8 cellular contexts compared by ENCODE assay signal in the genomic region with DNA sequence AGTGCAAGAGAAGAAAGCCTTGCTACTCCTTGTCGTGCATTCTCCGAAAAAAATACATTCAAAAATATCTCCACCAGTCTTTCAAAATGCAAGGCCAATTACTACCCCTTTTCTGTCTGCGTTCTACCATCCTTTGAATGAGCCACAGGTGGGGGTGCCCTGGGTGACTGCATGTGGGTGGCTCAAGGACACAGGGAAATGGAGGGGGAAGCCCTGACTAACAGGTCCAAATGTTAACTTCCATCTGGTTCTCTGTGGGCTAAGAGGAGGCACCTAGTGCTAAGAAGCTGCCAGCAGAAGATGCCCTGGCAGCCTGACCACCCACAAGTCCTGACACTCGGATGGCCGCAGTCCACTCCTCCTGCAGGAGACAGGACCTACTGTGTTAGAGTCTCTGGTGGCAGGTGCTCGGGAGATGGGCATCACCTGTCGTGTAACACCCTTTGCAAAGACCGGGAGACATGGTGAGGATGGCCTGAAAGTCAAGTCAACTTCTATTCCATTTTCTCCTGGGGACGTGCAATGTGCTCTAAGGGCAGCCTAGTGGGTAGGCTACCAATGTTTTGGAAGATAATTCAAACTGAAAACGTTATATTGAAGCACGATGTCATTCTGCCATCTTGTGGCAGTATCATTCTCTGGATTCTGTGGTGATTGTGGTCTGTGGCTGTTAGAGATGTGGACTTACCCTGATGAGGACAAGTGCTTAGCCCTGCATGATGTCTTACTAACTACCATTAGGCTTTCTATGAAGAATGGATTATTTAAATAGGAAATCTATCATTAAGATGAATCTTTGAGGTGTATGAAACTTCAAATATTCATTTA. TPM values are rescaled to one million over a fixed set of nuclear protein-coding genes. Genes with fewer than 3 reads are reported as not detected.
A peak's percentile ranks its signal among the peaks of the same experiment; 100 is the strongest.
DNase-seq lines count a peak whose midpoint lies in the region; ATAC-seq, FAIRE-seq and TF ChIP-seq lines count a peak whose summit lies in the region.

No MANE protein-coding gene starts in this region.

- no peak overlapping the region for H3K4me3 ChIP-seq in OCI-LY1 (ENCODE audit: low read depth, low read length, poor library complexity, severe bottlenecking)
- H3K4me3 ChIP-seq in K562, result no peak overlapping the region
- H3K4me3 ChIP-seq in upper lobe of right lung, result no peak overlapping the region

- H3K4me2 ChIP-seq in OCI-LY1 (ENCODE audit: low read length) (no peak overlapping the region), K562 (ENCODE audit: insufficient read depth, low read length) (no peak overlapping the region)

- TF ChIP-seq POLR2A in K562 (conservative IDR thresholded peaks at IDR 0.05), result no peak

- no peaks in the 10 kb centered on the region for H3F3A ChIP-seq in OCI-LY1 (ENCODE audit: insufficient read depth, low read length)

- BruUV-seq in K562 (replicated peaks; lab: Mats Ljungman, UMichigan), result no TSS peak

- no peak for DNase-seq in D721Med (ENCODE audit: insufficient read length, low spot score)
- DNase-seq in K562 (ENCODE audit: extremely low read depth in 1 of 4, low spot score in 3 of 4), result peak in 3 of 4 experiments; percentile 18 to 56 (median 25)
- DNase-seq in left kidney (ENCODE audit: low read depth, low spot score), result peak; percentile 31
- no peak for DNase-seq in upper lobe of right lung
- no peak for DNase-seq in activated gamma-delta T cell (lab: John Stamatoyannopoulos, UW)

- no peak overlapping the region for H2AFZ ChIP-seq in OCI-LY1 (ENCODE audit: low read length)
- H2AFZ ChIP-seq in K562 (ENCODE audit: low read depth, low read length), result no peak overlapping the region

- CTCF ChIA-PET in K562 (lab: Yijun Ruan, JAX; ENCODE audit: low intra/inter-chr PET ratio), result interaction anchor here (0.7 to 1.7 kb wide), 3 partner anchors 59 to 250 kb away, joined by 3 to 8 read pairs (median 4); no protein-coding TSS in a partner anchor

- peaks cover 10% of the 10 kb centered on the region for H3K9me3 ChIP-seq in OCI-LY1 (ENCODE audit: low read length)
- H3K9me3 ChIP-seq in K562 (replicated peaks; ENCODE audit: control insufficient read depth, insufficient read depth, low read depth, low read length), result peaks cover 6% of the 10 kb centered on the region
- H3K9me3 ChIP-seq in upper lobe of right lung, result no peaks in the 10 kb centered on the region

- H4K20me1 ChIP-seq in OCI-LY1 (ENCODE audit: insufficient read depth, low read length) (no peaks in the 10 kb centered on the region), K562 (replicated peaks; ENCODE audit: control insufficient read depth, insufficient read depth, low read length) (no peaks in the 10 kb centered on the region)

- peak; percentile 72 to 85 for TF ChIP-seq RAD21 in K562 (CRISPR knock-in tag; conservative IDR thresholded peaks at IDR 0.05 in 1 of 2, IDR thresholded peaks at IDR 0.05 in 1 of 2)

- H3K4me1 ChIP-seq in OCI-LY1 (ENCODE audit: insufficient read depth, low read length, severe bottlenecking), result no peaks in the 10 kb centered on the region
- H3K4me1 ChIP-seq in K562 (replicated peaks in 1 of 2; ENCODE audit: control insufficient read depth in 2 of 2, insufficient read depth in 2 of 2, low read length in 2 of 2), result no peaks in the 10 kb centered on the region; a peak in 1 of 5 replicates
- peaks cover 11% of the 10 kb centered on the region for H3K4me1 ChIP-seq in upper lobe of right lung

- H3K79me2 ChIP-seq in OCI-LY1 (ENCODE audit: insufficient read depth, low read length) (no peaks in the 10 kb centered on the region), K562 (ENCODE audit: control insufficient read depth, insufficient read depth, low read length) (no peaks in the 10 kb centered on the region)

- H3K9ac ChIP-seq in OCI-LY1 (ENCODE audit: low read length) (no peak overlapping the region), K562 (ENCODE audit: insufficient read depth in 1 of 2, low read depth in 2 of 2, low read length in 2 of 2) (no peak overlapping the region)

- in situ Hi-C loops in K562 (cut with MboI), result no loop called here

- TF ChIP-seq CTCF in D721Med (IDR thresholded peaks at IDR 0.05; ENCODE audit: insufficient read depth, missing control alignments), result peak; percentile 56
- peak; percentile 63; the same call in 1 of the 2 replicates for TF ChIP-seq CTCF in OCI-LY1 (IDR thresholded peaks at IDR 0.05; ENCODE audit: low read length)
- peak; percentile 39 to 75 (median 43); a peak in 4 of 6 replicates for TF ChIP-seq CTCF in K562 (IDR thresholded peaks at IDR 0.05 in 2 of 3, conservative IDR thresholded peaks at IDR 0.05 in 1 of 3; ENCODE audit: insufficient read depth in 2 of 3, low read depth in 1 of 3, low read length in 3 of 3)
- peak; percentile 54 for TF ChIP-seq CTCF in upper lobe of right lung (IDR thresholded peaks at IDR 0.05)

- 0% methylated on average over 11 of the region's 11 CpGs for WGBS in K562 (ENCODE audit: insufficient coverage, low coverage, missing lambda C conversion rate)

- no peak overlapping the region for H3K27ac ChIP-seq in OCI-LY1 (ENCODE audit: low read depth, low read length, poor library complexity, severe bottlenecking)
- H3K27ac ChIP-seq in K562 (ENCODE audit: extremely low read depth, low read depth, low read length), result no peak overlapping the region
- H3K27ac ChIP-seq in upper lobe of right lung, result no peak overlapping the region

- FAIRE-seq in D721Med (lab: Jason Lieb, UNC) (no peak), K562 (lab: Jason Lieb, UNC) (peak; percentile 83)

- ATAC-seq in GM18907 (IDR thresholded peaks at IDR 0.05; ENCODE audit: unreplicated experiment) (peak; percentile 93), HG03108 (IDR thresholded peaks at IDR 0.05; ENCODE audit: unreplicated experiment) (peak; percentile 87), K562 (peak; percentile 89), upper lobe of right lung (peak; percentile 75)

- H3K27me3 ChIP-seq in OCI-LY1 (ENCODE audit: insufficient read depth, low read length) (no peaks in the 10 kb centered on the region; the same call in 1 of the 2 replicates), K562 (ENCODE audit: control insufficient read depth in 2 of 2, insufficient read depth in 2 of 2, low read length in 2 of 2) (peaks cover 12 to 24% of the 10 kb centered on the region in 2 experiments; a peak in 4 of 5 replicates), upper lobe of right lung (no peaks in the 10 kb centered on the region)

- POLR2A ChIA-PET in K562 (lab: Yijun Ruan, JAX), result interaction anchor here (1.1 to 1.4 kb wide), 2 partner anchors 12 to 22 kb away, joined by 3 to 5 read pairs; no protein-coding TSS in a partner anchor

- H3K36me3 ChIP-seq in OCI-LY1 (ENCODE audit: insufficient read depth, low read length) (no peaks in the 10 kb centered on the region), K562 (ENCODE audit: control insufficient read depth, insufficient read depth, low read length) (no peaks in the 10 kb centered on the region), upper lobe of right lung (no peaks in the 10 kb centered on the region)

- no peaks in the 10 kb centered on the region for H3K9me2 ChIP-seq in OCI-LY1 (ENCODE audit: low read depth, low read length)

- intact Hi-C loops in K562 (cut with micrococcal nuclease), result loop anchor here (1.0 kb wide), 1 partner anchor 78 kb away; no protein-coding TSS in a partner anchor
- intact Hi-C loops in upper lobe of right lung (cut with DNase I), result no loop called here

- H3K9me1 ChIP-seq in K562 (ENCODE audit: control insufficient read depth, insufficient read depth, low read length), result no peaks in the 10 kb centered on the region

- TF ChIP-seq EP300 in K562 (IDR thresholded peaks at IDR 0.05; ENCODE audit: low read length), result no peak

RNA-seq across cellular contexts. Expression of gene IGF2R, which starts 27.4 kb away (rescaled TPM):
- total RNA-seq in K562 (2011; cell fraction: chromatin; rRNA removed; ENCODE audit: low replicate concordance), result 302 and 333 TPM in 2 replicates
- total RNA-seq in K562 (2011; cell fraction: nucleolus; rRNA removed), result 228 and 239 TPM in 2 replicates
- 228 and 238 TPM in 2 replicates for total RNA-seq in K562 (2011; cell fraction: nucleoplasm; rRNA removed)
- total RNA-seq in K562 (2014; rRNA removed) (36.9 and 41.3 TPM in 2 replicates), K562 (2014; rRNA removed; fragmentation: Illumina TruSeq; extraction: Trizol) (34.4 and 37.8 TPM in 2 replicates), K562 (2015; rRNA removed; fragmentation: Illumina TruSeq; extraction: Trizol) (34.5 and 37.5 TPM in 2 replicates), K562 (2021) (84.7 and 92.3 TPM in 2 replicates), upper lobe of right lung (144 TPM)
- polyA plus RNA-seq in K562 (2011; rRNA removed) (13.2 and 16.7 TPM in 2 replicates), K562 (2014; fragmentation: Illumina TruSeq; extraction: Trizol) (60.4 and 68.9 TPM in 2 replicates), K562 (2014; fragmentation: Nextera tagmentation; extraction: Ambion mirVana) (1 to 10 TPM; 3.5 to 3.6 TPM), K562 (2014; rRNA removed) (30.3 and 31.0 TPM in 2 replicates)
- polyA plus RNA-seq in K562 (2011; cell fraction: cytosol; rRNA removed), result 12.7 and 14.5 TPM in 2 replicates
- polyA plus RNA-seq in K562 (2011; cell fraction: nucleus; rRNA removed), result 55.4 and 71.5 TPM in 2 replicates
- 57.1 and 73.0 TPM in 2 replicates for polyA plus RNA-seq in K562 (2012)
- polyA minus RNA-seq in K562 (2011; rRNA and poly(A)+ RNA removed), result 48.1 and 64.9 TPM in 2 replicates
- 47.2 and 72.7 TPM in 2 replicates for polyA minus RNA-seq in K562 (2011; cell fraction: cytosol; rRNA and poly(A)+ RNA removed)
- polyA minus RNA-seq in K562 (2011; cell fraction: nucleus; rRNA and poly(A)+ RNA removed), result 108 and 127 TPM in 2 replicates

RNA-seq across cellular contexts. Expression of gene MAS1, which starts 50.7 kb away (rescaled TPM):
- total RNA-seq in K562 (2011; cell fraction: chromatin; rRNA removed; ENCODE audit: low replicate concordance), result not detected in 2 replicates
- not detected in 2 replicates for total RNA-seq in K562 (2011; cell fraction: nucleolus; rRNA removed)
- total RNA-seq in K562 (2011; cell fraction: nucleoplasm; rRNA removed), result not detected in 2 replicates
- total RNA-seq in K562 (2014; rRNA removed) (not detected in 2 replicates), K562 (2014; rRNA removed; fragmentation: Illumina TruSeq; extraction: Trizol) (not detected in 2 replicates), K562 (2015; rRNA removed; fragmentation: Illumina TruSeq; extraction: Trizol) (not detected in 2 replicates), K562 (2021) (not detected in 2 replicates), upper lobe of right lung (not detected)
- polyA plus RNA-seq in K562 (2011; rRNA removed) (not detected in 2 replicates), K562 (2014; fragmentation: Illumina TruSeq; extraction: Trizol) (not detected in 2 replicates), K562 (2014; fragmentation: Nextera tagmentation; extraction: Ambion mirVana) (not detected), K562 (2014; rRNA removed) (not detected in 2 replicates)
- not detected in 2 replicates for polyA plus RNA-seq in K562 (2011; cell fraction: cytosol; rRNA removed)
- polyA plus RNA-seq in K562 (2011; cell fraction: nucleus; rRNA removed), result not detected in 2 replicates
- not detected in 2 replicates for polyA plus RNA-seq in K562 (2012)
- polyA minus RNA-seq in K562 (2011; rRNA and poly(A)+ RNA removed), result not detected in 2 replicates
- polyA minus RNA-seq in K562 (2011; cell fraction: cytosol; rRNA and poly(A)+ RNA removed), result not detected in 2 replicates
- not detected in 2 replicates for polyA minus RNA-seq in K562 (2011; cell fraction: nucleus; rRNA and poly(A)+ RNA removed)

Comparison
In these comparisons a context has a peak if more than half of its experiments do, and no peak if none do; other contexts are left out.
1. DNase-seq: peak in K562 (3 of 4) and left kidney (single experiment); none in D721Med (single experiment), upper lobe of right lung (single experiment) and activated gamma-delta T cell (single experiment).
2. Peak in every context shown above with its lines, with median percentiles within 50 percentile points of each other: CTCF ChIP-seq and ATAC-seq.